Comparison of ENCODE assay signal across 8 cellular contexts in the genomic region with DNA sequence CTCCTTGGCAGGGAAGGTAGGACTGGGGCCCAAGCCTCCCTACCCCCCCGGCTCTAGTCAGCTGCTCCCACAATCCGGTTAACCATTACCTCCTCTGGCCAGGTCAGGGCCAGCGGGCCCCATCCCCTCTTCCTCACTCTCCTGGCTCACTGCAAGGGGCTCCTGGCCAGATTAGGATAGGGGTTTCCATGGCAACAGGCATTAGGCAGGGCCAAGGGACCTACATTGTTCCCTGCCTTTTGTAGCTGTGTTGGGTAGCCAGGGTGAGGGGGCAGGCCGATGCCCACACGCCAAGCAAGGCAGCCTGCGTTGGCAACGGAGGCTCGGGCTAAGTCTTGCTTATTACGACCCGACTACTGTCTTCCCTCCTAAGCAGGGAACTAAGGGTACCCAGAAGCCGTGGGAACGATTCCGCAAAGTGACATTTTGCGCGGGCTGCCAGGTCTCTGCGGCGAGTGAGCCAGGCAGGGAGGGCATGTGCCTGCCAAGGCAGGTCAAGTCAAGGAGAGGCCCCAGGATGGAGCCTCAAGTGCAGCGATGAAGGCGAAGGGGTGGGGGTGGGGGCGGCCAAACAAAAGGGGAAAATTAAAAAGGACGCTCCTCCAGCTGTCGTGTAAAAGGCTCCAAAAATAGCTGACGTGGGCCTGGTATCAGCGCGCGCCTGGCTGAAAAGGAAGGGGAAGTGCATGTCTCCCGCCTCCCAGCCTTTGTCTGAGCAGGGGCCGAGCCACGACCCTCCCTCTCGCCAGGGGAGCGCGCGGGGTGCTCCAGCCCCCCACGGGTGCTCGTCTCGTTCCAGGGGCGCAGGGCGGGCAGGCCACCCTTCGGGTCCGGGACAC.
A peak's percentile ranks its signal among the peaks of the same experiment; 100 is the strongest.
DNase-seq lines count a peak whose midpoint lies in the region; ATAC-seq and TF ChIP-seq lines count a peak whose summit lies in the region.

No MANE protein-coding gene starts in this region.

- H3K36me3 ChIP-seq in GM06990 (ENCODE audit: control insufficient read depth, insufficient read depth, low read length) = no peaks in the 10 kb centered on the region

- TF ChIP-seq CTCF in GM06990 (IDR thresholded peaks at IDR 0.05; ENCODE audit: insufficient read depth, low read length, poor library complexity, severe bottlenecking) = no peak
- no peak for TF ChIP-seq CTCF in choroid plexus epithelial cell (conservative IDR thresholded peaks at IDR 0.05; ENCODE audit: low read depth, low read length)

- DNase-seq in GM06990 (ENCODE audit: extremely low read depth, insufficient read length) (peak; percentile 56), SIG-M5 treated with dmso at 0.1 percent for 504 hours (lab: John Stamatoyannopoulos, UW; ENCODE audit: unreplicated experiment) (peak; percentile 70), choroid plexus epithelial cell (ENCODE audit: low read depth) (peak; percentile 39), left kidney (ENCODE audit: low read depth, low spot score) (peak; percentile 82), activated gamma-delta T cell treated with Interleukin-2 at 50 U/mL for 16 hours (no peak)
- DNase-seq in stimulated activated CD8-positive, alpha-beta memory T cell treated with anti-CD3 and anti-CD28 coated beads, Interleukin-4, amount 100 ng/mL, for 48 hours = peak; percentile 60

- no peaks in the 10 kb centered on the region for H3K27me3 ChIP-seq in GM06990 (replicated peaks; ENCODE audit: control insufficient read depth, insufficient read depth, low read length)

- ATAC-seq in HG03097 (IDR thresholded peaks at IDR 0.05; ENCODE audit: low FRiP score, unreplicated experiment) (peak; percentile 2), GM21390 (IDR thresholded peaks at IDR 0.05; ENCODE audit: unreplicated experiment) (no peak)

- peak overlapping the region; percentile 64 for H3K4me3 ChIP-seq in GM06990 (replicated peaks; ENCODE audit: low read depth, low read length)
- peak overlapping the region; percentile 65 for H3K4me3 ChIP-seq in choroid plexus epithelial cell (ENCODE audit: low read depth, low read length)
